1 cellular context compared by ENCODE assay signal in the genomic region with DNA sequence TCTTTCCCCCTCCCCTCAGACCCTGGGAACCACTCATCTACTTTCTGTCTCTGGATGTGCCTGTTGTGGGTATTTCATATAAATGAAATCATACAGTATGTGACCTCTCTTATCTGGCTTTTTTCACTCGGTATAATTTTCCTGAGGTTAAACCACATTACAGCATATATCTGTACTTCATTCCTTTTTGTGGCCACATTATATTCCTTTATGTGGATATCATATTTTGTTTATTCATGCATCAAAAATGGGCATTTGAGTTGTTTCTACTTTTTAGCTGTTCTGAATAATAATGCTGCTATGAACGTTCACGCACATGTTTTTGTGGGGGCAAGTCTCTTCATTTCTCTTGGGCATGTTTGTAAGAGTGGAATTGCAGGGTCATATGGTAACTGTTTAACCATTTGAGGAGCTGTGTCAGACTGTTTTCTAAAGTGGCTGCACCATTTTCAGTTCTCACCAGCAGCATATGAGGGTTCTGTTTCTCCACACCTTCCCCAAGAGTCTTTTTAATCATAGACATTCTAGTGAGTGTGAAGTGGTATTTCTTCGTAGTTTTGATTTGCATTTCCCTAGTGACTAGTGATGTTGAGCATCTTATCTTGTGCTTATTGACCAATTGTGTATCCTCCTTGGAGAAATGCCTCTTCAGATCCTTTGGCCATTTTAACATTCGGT.
TF ChIP-seq lines count a peak whose summit lies in the region.

No MANE protein-coding gene starts in this region.

TF ChIP-seq in GM12878, 131 proteins besides CTCF, POLR2A, EP300 and RAD21 (continued from another document and continues in another):
- TF ChIP-seq, protein P1, sequence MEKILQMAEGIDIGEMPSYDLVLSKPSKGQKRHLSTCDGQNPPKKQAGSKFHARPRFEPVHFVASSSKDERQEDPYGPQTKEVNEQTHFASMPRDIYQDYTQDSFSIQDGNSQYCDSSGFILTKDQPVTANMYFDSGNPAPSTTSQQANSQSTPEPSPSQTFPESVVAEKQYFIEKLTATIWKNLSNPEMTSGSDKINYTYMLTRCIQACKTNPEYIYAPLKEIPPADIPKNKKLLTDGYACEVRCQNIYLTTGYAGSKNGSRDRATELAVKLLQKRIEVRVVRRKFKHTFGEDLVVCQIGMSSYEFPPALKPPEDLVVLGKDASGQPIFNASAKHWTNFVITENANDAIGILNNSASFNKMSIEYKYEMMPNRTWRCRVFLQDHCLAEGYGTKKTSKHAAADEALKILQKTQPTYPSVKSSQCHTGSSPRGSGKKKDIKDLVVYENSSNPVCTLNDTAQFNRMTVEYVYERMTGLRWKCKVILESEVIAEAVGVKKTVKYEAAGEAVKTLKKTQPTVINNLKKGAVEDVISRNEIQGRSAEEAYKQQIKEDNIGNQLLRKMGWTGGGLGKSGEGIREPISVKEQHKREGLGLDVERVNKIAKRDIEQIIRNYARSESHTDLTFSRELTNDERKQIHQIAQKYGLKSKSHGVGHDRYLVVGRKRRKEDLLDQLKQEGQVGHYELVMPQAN (conservative IDR thresholded peaks at IDR 0.05) = 0 out of 2 replicates have a peak, but pooled peaks have one; percentile 13
- TF ChIP-seq EZH2 (IDR thresholded peaks at IDR 0.05; ENCODE audit: borderline replicate concordance, control insufficient read depth, low read depth, low read length) (no peak), RAD51 (IDR thresholded peaks at IDR 0.05) (peak; percentile 38), POU2F2 (IDR thresholded peaks at IDR 0.05; ENCODE audit: borderline replicate concordance, low read depth, low read length) (0 out of 3 replicates have a peak, but pooled peaks have one; percentile 4), DPF2 (IDR thresholded peaks at IDR 0.05) (0 out of 2 replicates have a peak, but pooled peaks have one; percentile 14), ATF2 (IDR thresholded peaks at IDR 0.05; ENCODE audit: low read length) (no peak; the same call in 1 of the 2 replicates), SUPT20H (IDR thresholded peaks at IDR 0.05; ENCODE audit: borderline replicate concordance, control insufficient read depth, low read depth, low read length) (no peak), BCLAF1 (IDR thresholded peaks at IDR 0.05) (no peak), TARDBP (IDR thresholded peaks at IDR 0.05; ENCODE audit: borderline replicate concordance) (no peak), PKNOX1 (IDR thresholded peaks at IDR 0.05) (no peak), BACH1 (IDR thresholded peaks at IDR 0.05; ENCODE audit: borderline replicate concordance) (no peak; the same call in 1 of the 2 replicates), ZBTB33 (IDR thresholded peaks at IDR 0.05) (no peak), TBL1XR1 (IDR thresholded peaks at IDR 0.05; ENCODE audit: low read depth, low read length) (no peak), KDM1A (IDR thresholded peaks at IDR 0.05; ENCODE audit: borderline replicate concordance) (no peak), WRNIP1 (IDR thresholded peaks at IDR 0.05; ENCODE audit: borderline replicate concordance, low read depth, low read length) (no peak), SMARCA5 (IDR thresholded peaks at IDR 0.05) (no peak), SP1 (IDR thresholded peaks at IDR 0.05; ENCODE audit: low read depth, low read length) (no peak), ESRRA (IDR thresholded peaks at IDR 0.05; ENCODE audit: low read length) (0 out of 2 replicates have a peak, but pooled peaks have one; percentile 12), TAF1 (IDR thresholded peaks at IDR 0.05; ENCODE audit: borderline replicate concordance, low read depth, low read length) (no peak), SRF (IDR thresholded peaks at IDR 0.05; ENCODE audit: low read depth in 2 of 2, low read length in 2 of 2) (no peak), BMI1 (IDR thresholded peaks at IDR 0.05; ENCODE audit: borderline replicate concordance) (no peak), HDGF (IDR thresholded peaks at IDR 0.05) (no peak), TCF7 (IDR thresholded peaks at IDR 0.05; ENCODE audit: borderline replicate concordance) (no peak), SUZ12 (IDR thresholded peaks at IDR 0.05; ENCODE audit: unreplicated experiment) (no peak), ZNF274 (IDR thresholded peaks at IDR 0.05; ENCODE audit: insufficient read depth, insufficient read length) (no peak), SPI1 (IDR thresholded peaks at IDR 0.05; ENCODE audit: borderline replicate concordance, insufficient read depth, low read depth, low read length) (peak; percentile 59), NBN (IDR thresholded peaks at IDR 0.05) (peak; percentile 65), BHLHE40 (IDR thresholded peaks at IDR 0.05; ENCODE audit: borderline replicate concordance in 1 of 2, low read depth in 2 of 2, low read length in 1 of 2) (peak; percentile 35 to 55; a peak in 3 of 4 replicates), BCL3 (IDR thresholded peaks at IDR 0.05; ENCODE audit: borderline replicate concordance, insufficient read depth, low read depth, low read length, poor library complexity, severe bottlenecking) (no peak), E2F4 (IDR thresholded peaks at IDR 0.05; ENCODE audit: low read depth, low read length) (no peak), SMC3 (IDR thresholded peaks at IDR 0.05; ENCODE audit: borderline replicate concordance, low read length) (no peak), MXI1 (IDR thresholded peaks at IDR 0.05; ENCODE audit: low read depth, low read length) (peak; percentile 67; the same call in 1 of the 2 replicates), STAT3 (IDR thresholded peaks at IDR 0.05; ENCODE audit: low read depth, low read length) (no peak), CBX5 (IDR thresholded peaks at IDR 0.05; ENCODE audit: low read depth) (no peak), TCF3 (IDR thresholded peaks at IDR 0.05; ENCODE audit: borderline replicate concordance, insufficient read depth, low read depth, low read length) (no peak), HDAC2 (IDR thresholded peaks at IDR 0.05) (no peak), RUNX3 (IDR thresholded peaks at IDR 0.05; ENCODE audit: low read length) (peak; percentile 62), MAX (IDR thresholded peaks at IDR 0.05; ENCODE audit: low read depth, low read length) (peak; percentile 12; the same call in 1 of the 2 replicates)
- TF ChIP-seq, protein P2, sequence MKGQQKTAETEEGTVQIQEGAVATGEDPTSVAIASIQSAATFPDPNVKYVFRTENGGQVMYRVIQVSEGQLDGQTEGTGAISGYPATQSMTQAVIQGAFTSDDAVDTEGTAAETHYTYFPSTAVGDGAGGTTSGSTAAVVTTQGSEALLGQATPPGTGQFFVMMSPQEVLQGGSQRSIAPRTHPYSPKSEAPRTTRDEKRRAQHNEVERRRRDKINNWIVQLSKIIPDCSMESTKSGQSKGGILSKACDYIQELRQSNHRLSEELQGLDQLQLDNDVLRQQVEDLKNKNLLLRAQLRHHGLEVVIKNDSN (IDR thresholded peaks at IDR 0.05; ENCODE audit: borderline replicate concordance, extremely low read length, insufficient read depth, low read depth, low read length) = no peak
- TF ChIP-seq, protein P3, sequence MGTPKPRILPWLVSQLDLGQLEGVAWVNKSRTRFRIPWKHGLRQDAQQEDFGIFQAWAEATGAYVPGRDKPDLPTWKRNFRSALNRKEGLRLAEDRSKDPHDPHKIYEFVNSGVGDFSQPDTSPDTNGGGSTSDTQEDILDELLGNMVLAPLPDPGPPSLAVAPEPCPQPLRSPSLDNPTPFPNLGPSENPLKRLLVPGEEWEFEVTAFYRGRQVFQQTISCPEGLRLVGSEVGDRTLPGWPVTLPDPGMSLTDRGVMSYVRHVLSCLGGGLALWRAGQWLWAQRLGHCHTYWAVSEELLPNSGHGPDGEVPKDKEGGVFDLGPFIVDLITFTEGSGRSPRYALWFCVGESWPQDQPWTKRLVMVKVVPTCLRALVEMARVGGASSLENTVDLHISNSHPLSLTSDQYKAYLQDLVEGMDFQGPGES (IDR thresholded peaks at IDR 0.05) = no peak
- TF ChIP-seq, protein P4, sequence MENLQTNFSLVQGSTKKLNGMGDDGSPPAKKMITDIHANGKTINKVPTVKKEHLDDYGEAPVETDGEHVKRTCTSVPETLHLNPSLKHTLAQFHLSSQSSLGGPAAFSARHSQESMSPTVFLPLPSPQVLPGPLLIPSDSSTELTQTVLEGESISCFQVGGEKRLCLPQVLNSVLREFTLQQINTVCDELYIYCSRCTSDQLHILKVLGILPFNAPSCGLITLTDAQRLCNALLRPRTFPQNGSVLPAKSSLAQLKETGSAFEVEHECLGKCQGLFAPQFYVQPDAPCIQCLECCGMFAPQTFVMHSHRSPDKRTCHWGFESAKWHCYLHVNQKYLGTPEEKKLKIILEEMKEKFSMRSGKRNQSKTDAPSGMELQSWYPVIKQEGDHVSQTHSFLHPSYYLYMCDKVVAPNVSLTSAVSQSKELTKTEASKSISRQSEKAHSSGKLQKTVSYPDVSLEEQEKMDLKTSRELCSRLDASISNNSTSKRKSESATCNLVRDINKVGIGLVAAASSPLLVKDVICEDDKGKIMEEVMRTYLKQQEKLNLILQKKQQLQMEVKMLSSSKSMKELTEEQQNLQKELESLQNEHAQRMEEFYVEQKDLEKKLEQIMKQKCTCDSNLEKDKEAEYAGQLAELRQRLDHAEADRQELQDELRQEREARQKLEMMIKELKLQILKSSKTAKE (IDR thresholded peaks at IDR 0.05; ENCODE audit: low read depth, poor library complexity, severe bottlenecking) = peak; percentile 71
